ENCODE assay signal across 27 cellular contexts in the genomic region with DNA sequence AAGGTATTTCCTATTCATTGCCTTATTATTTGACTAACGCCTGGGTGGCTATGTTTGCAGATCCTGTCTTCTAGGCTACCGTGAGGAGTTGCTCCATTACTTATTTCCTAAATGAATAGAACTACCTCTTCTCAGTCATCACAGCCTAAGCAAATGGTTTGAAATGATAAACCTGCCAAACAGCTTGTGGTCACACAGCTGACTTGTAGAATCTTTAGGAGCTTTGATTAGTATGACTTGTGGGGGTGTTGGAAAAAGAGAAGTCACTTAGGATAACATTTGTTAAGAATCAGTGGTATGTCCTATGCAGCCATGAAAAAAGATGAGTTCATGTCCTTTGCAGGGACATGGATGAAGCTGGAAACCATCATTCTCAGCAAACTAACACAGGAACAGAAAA.
"Had no signal": no experiment of that assay in that cellular context is flagged by ENCODE, and none has a peak within 500 bp of the region (broad histone marks: within the 10 kb centered on the region; RNA-seq: fewer than 3 reads in every experiment).

No MANE protein-coding gene starts in this region.

- H3K27ac ChIP-seq: adrenal gland, SK-N-MC, WERI-Rb-1 had no signal

- H3K27me3 ChIP-seq: adrenal gland had no signal

- H3K36me3 ChIP-seq: adrenal gland, WERI-Rb-1 had no signal

- ATAC-seq: activated CD8-positive, alpha-beta T cell treated with anti-CD3 and anti-CD28 coated beads, Interleukin-2, amount 10 ng/mL, durations not matched to agents 7 days and 5 days; K562; Panc1; Right ventricle myocardium inferior; T-cell had no signal

- H3K9me3 ChIP-seq: adrenal gland had no signal

- DNase-seq: activated CD4-positive, alpha-beta T cell treated with anti-CD3 and anti-CD28 coated beads for 4 hours; activated CD4-positive, alpha-beta T cell treated with anti-CD3 and anti-CD28 coated beads, Interleukin-2, amount 50 U/mL, for 4 hours; activated CD8-positive, alpha-beta memory T cell treated with anti-CD3 and anti-CD28 coated beads, Interleukin-2, amount 50 U/mL, for 48 hours; activated CD8-positive, alpha-beta T cell treated with anti-CD3 and anti-CD28 coated beads, Interleukin-2, amount 10 ng/mL, durations not matched to agents 7 days and 5 days; activated naive CD4-positive, alpha-beta T cell treated with anti-CD3 and anti-CD28 coated beads, Interleukin-2, amount 50 U/mL, for 16 hours; activated naive CD8-positive, alpha-beta T cell treated with anti-CD3 and anti-CD28 coated beads, Interleukin-2, amount 10 ng/mL, durations not matched to agents 7 days and 5 days; activated T-cell treated with anti-CD3 and anti-CD28 coated beads, Interleukin-2, amount 50 U/mL, for 1 hour; adrenal gland; anterior cingulate cortex; Karpas-422; NCI-H1048; NCI-H146; NCI-H1930; NCI-H2107; NCI-H2171 treated with DMSO at 0.1 percent for 48 hours; NCI-H226; NCI-H526; NCI-H82; RPMI8226; T-cell; T-helper 2 cell; T1000; WERI-Rb-1 had no signal

- H3K4me3 ChIP-seq: adrenal gland, K562, SK-N-MC had no signal

- H3K4me1 ChIP-seq: adrenal gland had no signal
